Comparison of ENCODE assay signal across 29 cellular contexts in genomic region chr17:4667166-4667565, GRCh38. TPM values are rescaled to one million over a fixed set of nuclear protein-coding genes. Genes with fewer than 3 reads are reported as not detected.
"Had no signal": no experiment of that assay in that cellular context is flagged by ENCODE, and none has a peak within 500 bp of the region (broad histone marks: within the 10 kb centered on the region; RNA-seq: fewer than 3 reads in every experiment).

No MANE protein-coding gene starts in this region.

- H3K4me1 ChIP-seq: colonic mucosa, esophagus squamous epithelium, gastrocnemius medialis, heart right ventricle, left lung, lower lobe of right lung had no signal

- H3K27ac ChIP-seq: colonic mucosa, dorsolateral prefrontal cortex, epithelial cell of prostate, esophagus squamous epithelium, gastrocnemius medialis, heart right ventricle, left lung, lower lobe of right lung had no signal

- H3K9me3 ChIP-seq: colonic mucosa, esophagus squamous epithelium, gastrocnemius medialis, heart right ventricle, left lung, lower lobe of right lung had no signal

- H3K4me3 Mint-ChIP-seq: memory B cell had no signal

- H3K4me3 ChIP-seq: colonic mucosa, dorsolateral prefrontal cortex, esophagus squamous epithelium, gastrocnemius medialis, heart right ventricle, left lung, lower lobe of right lung had no signal

- DNase-seq: cerebellar nuclear complex; colonic mucosa; cortex of kidney; dermis blood vessel endothelial cell; dorsolateral prefrontal cortex; effector CD4-positive, alpha-beta T cell; effector memory CD4-positive, alpha-beta T cell; erythroblast; esophagus squamous epithelium; foreskin fibroblast; foreskin melanocyte; gastrocnemius medialis; glutamatergic neuron; head of caudate nucleus; heart right ventricle; hippocampal formation; left cardiac atrium; left lung; left ventricle myocardium superior; lower lobe of right lung; mesendoderm; midbrain had no signal

- H3K36me3 ChIP-seq: colonic mucosa had no signal

- ATAC-seq: esophagus mucosa, gastrocnemius medialis, heart right ventricle, left cardiac atrium, left lung, left ventricle myocardium superior, lower lobe of right lung had no signal

- H3K9me3 Mint-ChIP-seq: memory B cell had no signal

- H3K27ac Mint-ChIP-seq: memory B cell had no signal

- H3K27me3 ChIP-seq: colonic mucosa, dorsolateral prefrontal cortex had no signal

RNA-seq across cellular contexts. Expression of gene ALOX15, which starts 25.7 kb away (rescaled TPM):
- total RNA-seq: dermis blood vessel endothelial cell, gastrocnemius medialis, glomerular endothelial cell, kidney epithelial cell, lung microvascular endothelial cell, mononuclear cell had no signal
- polyA plus RNA-seq: heart right ventricle had no signal
